Comparison of ENCODE assay signal across 34 cellular contexts in the genomic region with DNA sequence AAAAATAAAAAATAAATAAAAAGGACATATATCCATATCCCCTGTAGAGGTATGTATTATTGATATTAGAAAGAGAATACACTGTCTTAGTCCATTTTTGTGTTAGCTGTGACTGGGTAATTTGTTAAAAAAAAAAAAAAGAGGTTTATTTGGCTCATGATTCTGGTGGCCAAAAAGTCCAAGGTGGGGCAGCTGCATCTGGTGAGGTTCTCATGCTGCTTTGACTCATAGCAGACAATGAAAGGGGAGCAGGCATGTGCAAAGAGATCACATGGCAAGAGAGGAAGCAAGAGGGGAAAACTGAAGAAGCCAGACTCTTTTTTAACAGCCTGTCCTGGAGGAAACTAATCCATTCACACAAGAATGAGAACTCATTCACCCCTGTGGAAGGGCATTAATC.
"Had no signal": no experiment of that assay in that cellular context is flagged by ENCODE, and none has a peak within 500 bp of the region (broad histone marks: within the 10 kb centered on the region; RNA-seq: fewer than 3 reads in every experiment).

No MANE protein-coding gene starts in this region.

- H3K4me3 ChIP-seq: coronary artery, esophagus squamous epithelium, gastroesophageal sphincter, heart right ventricle had no signal

- H3K4me1 Mint-ChIP-seq: activated B cell treated with CpG ODN at 0.5 μM for 24 hours; central memory CD8-positive, alpha-beta T cell; T-helper 17 cell had no signal

- H3K27me3 ChIP-seq: brain microvascular endothelial cell, esophagus squamous epithelium, gastroesophageal sphincter, heart right ventricle had no signal

- H3K9me3 ChIP-seq: esophagus squamous epithelium, gastroesophageal sphincter, heart right ventricle had no signal

- ATAC-seq: activated CD4-positive, CD25-positive, alpha-beta regulatory T cell treated with anti-CD3 and anti-CD28 coated beads, Interleukin-2, amount 50 U/mL, for 24 hours; activated CD8-positive, alpha-beta T cell treated with anti-CD3 and anti-CD28 coated beads for 36 hours; activated T-helper 17 cell treated with anti-CD3 and anti-CD28 coated beads, Interleukin-2, amount 50 U/mL, for 72 hours; effector memory CD8-positive, alpha-beta T cell; gastroesophageal sphincter; heart right ventricle; T-helper 17 cell had no signal

- H3K4me3 Mint-ChIP-seq: activated B cell treated with CpG ODN at 0.5 μM for 24 hours; activated CD8-positive, alpha-beta T cell treated with anti-CD3 and anti-CD28 coated beads for 36 hours; activated naive CD8-positive, alpha-beta T cell; activated T-helper 17 cell treated with anti-CD3 and anti-CD28 coated beads, Interleukin-2, amount 50 U/mL, for 72 hours; central memory CD8-positive, alpha-beta T cell; effector memory CD8-positive, alpha-beta T cell; T-helper 17 cell; T-helper 2 cell treated with Interferon-gamma antibody and Interleukin-4, amounts not matched to agents 5 μg/mL and 100 μg/mL, for 36 hours had no signal

- H3K36me3 ChIP-seq: brain microvascular endothelial cell, esophagus squamous epithelium, gastroesophageal sphincter, heart right ventricle, WERI-Rb-1 had no signal

- DNase-seq: activated B cell treated with CpG ODN at 0.5 μM for 24 hours; activated CD4-positive, alpha-beta T cell treated with anti-CD3 and anti-CD28 coated beads for 48 hours; activated CD4-positive, alpha-beta T cell treated with anti-CD3 and anti-CD28 coated beads, Interleukin-2, amount 50 U/mL, for 1 hour; activated CD4-positive, alpha-beta T cell treated with anti-CD3 and anti-CD28 coated beads, Interleukin-2, amount 50 U/mL, for 48 hours; activated CD8-positive, alpha-beta memory T cell treated with anti-CD3 and anti-CD28 coated beads for 24 hours; activated CD8-positive, alpha-beta T cell treated with anti-CD3 and anti-CD28 coated beads for 36 hours; activated effector memory CD4-positive, alpha-beta T cell treated with Interleukin-2 at 50 U/mL for 16 hours; activated gamma-delta T cell treated with Interleukin-2 at 50 U/mL for 16 hours; activated naive CD4-positive, alpha-beta T cell treated with anti-CD3 and anti-CD28 coated beads, Interleukin-2, amount 50 U/mL, for 16 hours; activated naive CD4-positive, alpha-beta T cell treated with Interleukin-2 at 50 U/mL for 16 hours; activated T-cell treated with anti-CD3 and anti-CD28 coated beads, Interleukin-2, amount 50 U/mL, for 48 hours; amniotic stem cell; anterior cingulate cortex; brain microvascular endothelial cell; dermis blood vessel endothelial cell; effector CD4-positive, alpha-beta T cell; effector memory CD8-positive, alpha-beta T cell; erythroblast; esophagus squamous epithelium; foreskin fibroblast; heart right ventricle; T-helper 1 cell; T-helper 17 cell; T1000; WERI-Rb-1 had no signal

- H3K27me3 Mint-ChIP-seq: activated naive CD8-positive, alpha-beta T cell had no signal

- H3K27ac Mint-ChIP-seq: activated B cell treated with CpG ODN at 0.5 μM for 24 hours; activated CD8-positive, alpha-beta T cell treated with anti-CD3 and anti-CD28 coated beads for 36 hours; activated naive CD8-positive, alpha-beta T cell; activated T-helper 17 cell treated with anti-CD3 and anti-CD28 coated beads, Interleukin-2, amount 50 U/mL, for 72 hours; effector memory CD8-positive, alpha-beta T cell; T-helper 17 cell; T-helper 2 cell treated with Interferon-gamma antibody and Interleukin-4, amounts not matched to agents 5 μg/mL and 100 μg/mL, for 36 hours had no signal

- H3K4me1 ChIP-seq: gastroesophageal sphincter had no signal

- FAIRE-seq: astrocyte, bronchial epithelial cell had no signal

- H3K27ac ChIP-seq: brain microvascular endothelial cell, coronary artery, esophagus squamous epithelium, gastroesophageal sphincter, heart right ventricle, WERI-Rb-1 had no signal

- H3K9me3 Mint-ChIP-seq: activated B cell treated with CpG ODN at 0.5 μM for 24 hours; activated T-helper 17 cell treated with anti-CD3 and anti-CD28 coated beads, Interleukin-2, amount 50 U/mL, for 72 hours; central memory CD8-positive, alpha-beta T cell; effector memory CD8-positive, alpha-beta T cell had no signal
